ENCODE assay signal across 23 cellular contexts in the genomic region with DNA sequence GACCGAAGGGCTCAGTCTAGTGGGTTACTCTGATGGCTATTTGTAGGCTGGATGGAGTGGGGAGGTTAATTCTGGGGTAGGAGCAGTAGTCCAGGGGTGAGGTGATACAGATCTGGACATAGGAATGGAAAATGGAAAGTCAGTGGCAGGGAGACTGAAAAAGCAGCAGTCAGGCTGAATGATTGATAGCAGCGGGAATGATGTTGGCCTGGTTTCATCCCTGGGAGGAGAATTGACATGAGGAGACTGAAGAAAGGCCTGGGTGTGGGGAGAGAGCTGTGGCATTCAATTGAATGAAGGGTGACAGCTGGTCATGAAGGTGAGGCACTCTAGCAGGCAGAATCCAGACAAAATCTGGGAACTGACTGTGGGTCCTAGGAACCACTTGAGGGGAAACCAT. TPM values are rescaled to one million over a fixed set of nuclear protein-coding genes. Genes with fewer than 3 reads are reported as not detected.
DNase-seq lines count a peak whose midpoint lies in the region; ATAC-seq and TF ChIP-seq lines count a peak whose summit lies in the region.
"Had no signal": no experiment of that assay in that cellular context is flagged by ENCODE, and none has a peak within 500 bp of the region (broad histone marks: within the 10 kb centered on the region; RNA-seq: fewer than 3 reads in every experiment).

No MANE protein-coding gene starts in this region.

- H3K4me2 ChIP-seq in mammary epithelial cell (ENCODE audit: insufficient read depth, low read depth, low read length): no peak overlapping the region

- H3K4me1 Mint-ChIP-seq in MCF 10A (ENCODE audit: insufficient read depth, unreplicated experiment): peaks cover 12% of the 10 kb centered on the region
- H3K4me1 Mint-ChIP-seq in central memory CD8-positive, alpha-beta T cell: no peaks in the 10 kb centered on the region
- peaks cover 29% of the 10 kb centered on the region for H3K4me1 Mint-ChIP-seq in nephron progenitor cell

- no peaks in the 10 kb centered on the region for H3K9me3 Mint-ChIP-seq in MCF 10A (ENCODE audit: unreplicated experiment)
- no peaks in the 10 kb centered on the region for H3K9me3 Mint-ChIP-seq in central memory CD8-positive, alpha-beta T cell
- H3K9me3 Mint-ChIP-seq in nephron progenitor cell: no peaks in the 10 kb centered on the region
- H3K9me3 Mint-ChIP-seq: stimulated activated naive CD8-positive, alpha-beta T cell treated with anti-CD3 and anti-CD28 coated beads, Interleukin-15, Interleukin-2, amounts not matched to agents 100 ng/mL and 50 ng/mL, for 24 hours; type B pancreatic cell had no signal

- H3K36me3 ChIP-seq in mammary epithelial cell (ENCODE audit: insufficient read depth, low read length) (peaks cover 3% of the 10 kb centered on the region), aorta (ENCODE audit: control insufficient read depth in 1 of 2, insufficient read depth in 2 of 2, low read length in 1 of 2) (no peaks in the 10 kb centered on the region)
- H3K36me3 ChIP-seq: BE2C, breast epithelium had no signal

- no peak overlapping the region for H2AFZ ChIP-seq in mammary epithelial cell (ENCODE audit: low read depth, low read length)

- no peaks in the 10 kb centered on the region for H3K79me2 ChIP-seq in mammary epithelial cell (ENCODE audit: insufficient read depth, low read length)

- CTCF ChIA-PET in MCF 10A (lab: Yijun Ruan, JAX) (interaction anchor here (1.6 kb wide), 1 partner anchor 13 kb away, joined by 14 read pairs; no protein-coding TSS in a partner anchor), mammary epithelial cell (lab: Charles Lee; ENCODE audit: low non-redundant PET) (no interaction called here)

- BruUV-seq in MCF 10A (replicated peaks; lab: Mats Ljungman, UMichigan): no TSS peak
- no TSS peak for BruUV-seq in mammary epithelial cell (replicated peaks; lab: Mats Ljungman, UMichigan)

- no peak for ATAC-seq in central memory CD8-positive, alpha-beta T cell (replicated peaks; ENCODE audit: extremely low read depth, poor library complexity, severe bottlenecking)
- ATAC-seq in aorta (ENCODE audit: low FRiP score): no peak
- no peak for ATAC-seq in HG03571 (IDR thresholded peaks at IDR 0.05; ENCODE audit: unreplicated experiment)
- ATAC-seq: heart right ventricle, left lung had no signal

- H3K27me3 Mint-ChIP-seq in MCF 10A (ENCODE audit: insufficient read depth, unreplicated experiment) (no peaks in the 10 kb centered on the region), nephron progenitor cell (ENCODE audit: low read depth, poor library complexity) (peaks cover 7% of the 10 kb centered on the region)
- no peaks in the 10 kb centered on the region for H3K27me3 Mint-ChIP-seq in central memory CD8-positive, alpha-beta T cell
- H3K27me3 Mint-ChIP-seq: stimulated activated naive CD8-positive, alpha-beta T cell treated with anti-CD3 and anti-CD28 coated beads, Interleukin-15, Interleukin-2, amounts not matched to agents 100 ng/mL and 50 ng/mL, for 24 hours; type B pancreatic cell had no signal

- no peak overlapping the region for H3K4me3 ChIP-seq in mammary epithelial cell (replicated peaks in 1 of 3; ENCODE audit: insufficient read depth in 1 of 3, low read depth in 2 of 3, low read length in 3 of 3)
- no peak overlapping the region for H3K4me3 ChIP-seq in aorta (ENCODE audit: low read length in 2 of 2)
- H3K4me3 ChIP-seq: breast epithelium, heart right ventricle, left lung had no signal

- no peaks in the 10 kb centered on the region for H4K20me1 ChIP-seq in mammary epithelial cell (ENCODE audit: insufficient read depth, low read length)

- TF ChIP-seq CTCF in MCF 10A (IDR thresholded peaks at IDR 0.05; ENCODE audit: unreplicated experiment) (no peak), mammary epithelial cell (conservative IDR thresholded peaks at IDR 0.05 in 1 of 2, IDR thresholded peaks at IDR 0.05 in 1 of 2; ENCODE audit: extremely low read depth in 1 of 2, insufficient read depth in 1 of 2, low read depth in 1 of 2, low read length in 2 of 2) (no peak), nephron progenitor cell (IDR thresholded peaks at IDR 0.05) (no peak)

- H3K4me3 Mint-ChIP-seq in MCF 10A (ENCODE audit: unreplicated experiment) (no peak overlapping the region), nephron progenitor cell (peak overlapping the region; percentile 17)
- H3K4me3 Mint-ChIP-seq in central memory CD8-positive, alpha-beta T cell: no peak overlapping the region
- H3K4me3 Mint-ChIP-seq: stimulated activated naive CD8-positive, alpha-beta T cell treated with anti-CD3 and anti-CD28 coated beads, Interleukin-15, Interleukin-2, amounts not matched to agents 100 ng/mL and 50 ng/mL, for 24 hours; type B pancreatic cell had no signal

- H3K9ac ChIP-seq in mammary epithelial cell (ENCODE audit: insufficient read depth, low read length): no peak overlapping the region

- intact Hi-C loops in MCF 10A (cut with micrococcal nuclease) (no loop called here), mammary epithelial cell (cut with micrococcal nuclease) (no loop called here), aorta (cut with DNase I) (loop anchor here in 1 of 2 donors (5.0 kb wide), 1 partner anchor 34 kb away; no protein-coding TSS in a partner anchor)

- H3K4me1 ChIP-seq in mammary epithelial cell (ENCODE audit: insufficient read depth, low read length) (peaks cover 16% of the 10 kb centered on the region), aorta (ENCODE audit: control insufficient read depth in 1 of 2, insufficient read depth in 2 of 2, low read length in 2 of 2) (peaks cover 0 to 9% of the 10 kb centered on the region in 2 donors)
- H3K4me1 ChIP-seq: BE2C, breast epithelium, left lung had no signal

- in situ Hi-C loops in mammary epithelial cell (cut with MboI; ENCODE audit: low sequenced_read_pairs in 2 of 2): no loop called here

- WGBS in mammary epithelial cell (ENCODE audit: low coverage, missing lambda C conversion rate): 100% methylated on average over 2 of the region's 2 CpGs
- WGBS in aorta, 2 donors: 19 to 38% methylated on average over 2 of the region's 2 CpGs

- H3K27me3 ChIP-seq in mammary epithelial cell (ENCODE audit: insufficient read depth, low read length) (no peaks in the 10 kb centered on the region), aorta (ENCODE audit: control insufficient read depth in 1 of 2, insufficient read depth in 2 of 2, low read length in 1 of 2) (no peaks in the 10 kb centered on the region)
- H3K27me3 ChIP-seq: BE2C, breast epithelium, heart right ventricle, left lung had no signal

- DNase-seq in MCF 10A (ENCODE audit: unreplicated experiment) (no peak), mammary epithelial cell (no peak), nephron progenitor cell (no peak), aorta (no peak), NCI-H2196 (lab: John Stamatoyannopoulos, UW; ENCODE audit: unreplicated experiment) (no peak), NCI-H510A (lab: John Stamatoyannopoulos, UW) (no peak)
- DNase-seq in central memory CD8-positive, alpha-beta T cell (ENCODE audit: low spot score in 2 of 2): no peak
- DNase-seq: activated CD8-positive, alpha-beta memory T cell treated with anti-CD3 and anti-CD28 coated beads, Interleukin-2, amount 50 U/mL, for 48 hours; BE2C; COR-L47; DND-41; heart right ventricle; left lung; NCI-H1092 treated with DMSO at 0.1 percent for 48 hours; NCI-H2081 treated with DMSO at 0.1 percent for 48 hours; NCI-H510A treated with DMSO at 0.1 percent for 48 hours; nucleus accumbens; stimulated activated CD4-positive, alpha-beta T cell treated with anti-CD3 and anti-CD28 coated beads, Interleukin-4, amount 100 ng/mL, for 24 hours had no signal

- POLR2A ChIA-PET in MCF 10A (lab: Yijun Ruan, JAX): no interaction called here

- no peak overlapping the region for H3K27ac ChIP-seq in mammary epithelial cell (ENCODE audit: insufficient read depth, low read depth, low read length)
- peak overlapping the region; percentile 67 to 69 for H3K27ac ChIP-seq in aorta (ENCODE audit: low read depth in 1 of 2, low read length in 2 of 2)
- H3K27ac ChIP-seq: left lung, VCaP had no signal

- peaks cover 11% of the 10 kb centered on the region for H3K36me3 Mint-ChIP-seq in MCF 10A (ENCODE audit: insufficient read depth, unreplicated experiment)
- H3K36me3 Mint-ChIP-seq in central memory CD8-positive, alpha-beta T cell (ENCODE audit: insufficient read depth): peaks cover 19% of the 10 kb centered on the region
- peaks cover 23% of the 10 kb centered on the region for H3K36me3 Mint-ChIP-seq in nephron progenitor cell (ENCODE audit: low read depth)

- H3K9me3 ChIP-seq in mammary epithelial cell (replicated peaks; ENCODE audit: insufficient read depth, low read length) (no peaks in the 10 kb centered on the region), aorta (ENCODE audit: control insufficient read depth, low read length) (no peaks in the 10 kb centered on the region)
- H3K9me3 ChIP-seq: BE2C, breast epithelium, heart right ventricle, left lung had no signal

- dilution Hi-C loops in mammary epithelial cell (cut with HindIII; ENCODE audit: low sequenced_read_pairs): no loop called here

- peak overlapping the region; percentile 90 for H3K27ac Mint-ChIP-seq in MCF 10A (ENCODE audit: low read depth, unreplicated experiment)
- H3K27ac Mint-ChIP-seq in central memory CD8-positive, alpha-beta T cell (ENCODE audit: low read depth): peak overlapping the region; percentile 40
- H3K27ac Mint-ChIP-seq in nephron progenitor cell: peak overlapping the region; percentile 50
- H3K27ac Mint-ChIP-seq: stimulated activated naive CD8-positive, alpha-beta T cell treated with anti-CD3 and anti-CD28 coated beads, Interleukin-15, Interleukin-2, amounts not matched to agents 100 ng/mL and 50 ng/mL, for 24 hours had no signal

RNA-seq across cellular contexts. Expression of a gene that starts 34.7 kb away (rescaled TPM):
- total RNA-seq in MCF 10A (2022) (0.28 and 0.88 TPM in 2 replicates), mammary epithelial cell (1 to 10 TPM in 1 of 2 donors, under 1 TPM in 1; 0.45 to 1.0 TPM), aorta (1 to 10 TPM; 1.9 to 3.0 TPM)
- polyA plus RNA-seq in mammary epithelial cell (0.07 TPM), aorta (10 to 100 TPM in 1 of 2 donors, 1 to 10 TPM in 1; 2.6 to 41.6 TPM)
- not detected for polyA minus RNA-seq in mammary epithelial cell

Comparison
In these comparisons a context has a peak if more than half of its experiments do, and no peak if none do; other contexts are left out.
1. H3K27ac Mint-ChIP-seq: peak in every context shown above with its lines; median percentile 90 in MCF 10A; 50 in nephron progenitor cell; 40 in central memory CD8-positive, alpha-beta T cell.